1 cellular context compared by ENCODE assay signal in genomic region chr1:215082532-215083407, GRCh38.
TF ChIP-seq lines count a peak whose summit lies in the region.

KCNK2 (plus strand) TSS chr1:215082737; CDS start chr1:215083386, 649 bp downstream.

TF ChIP-seq in GM12878, 131 proteins besides CTCF, POLR2A, EP300 and RAD21:
- TF ChIP-seq NFXL1 (IDR thresholded peaks at IDR 0.05; ENCODE audit: borderline replicate concordance) (no peak), EGR1 (IDR thresholded peaks at IDR 0.05; ENCODE audit: borderline replicate concordance in 1 of 2, low read depth in 2 of 2, low read length in 2 of 2) (0 out of 3 replicates have a peak, but pooled peaks of 1 of the 2 experiments have one; percentile 20), CHD4 (IDR thresholded peaks at IDR 0.05) (no peak), CREM (IDR thresholded peaks at IDR 0.05; ENCODE audit: low read depth) (no peak), SMAD1 (IDR thresholded peaks at IDR 0.05; ENCODE audit: low read depth, partially characterized antibody) (no peak), FOXM1 (IDR thresholded peaks at IDR 0.05; ENCODE audit: low read depth, low read length) (no peak), NFYA (IDR thresholded peaks at IDR 0.05; ENCODE audit: borderline replicate concordance, low read depth, low read length) (no peak), SUZ12 (IDR thresholded peaks at IDR 0.05; ENCODE audit: unreplicated experiment) (peak; percentile 81), SRF (IDR thresholded peaks at IDR 0.05; ENCODE audit: low read depth in 2 of 2, low read length in 2 of 2) (no peak)
